In genomic region chr5:34564706-34565235, GRCh38 we compare ENCODE assay signal across 18 cellular contexts.
DNase-seq lines count a peak whose midpoint lies in the region; ATAC-seq and TF ChIP-seq lines count a peak whose summit lies in the region.
"Had no signal": no experiment of that assay in that cellular context is flagged by ENCODE, and none has a peak within 500 bp of the region (broad histone marks: within the 10 kb centered on the region; RNA-seq: fewer than 3 reads in every experiment).

No MANE protein-coding gene starts in this region.

- no peak for TF ChIP-seq RAD21 in IMR-90 (IDR thresholded peaks at IDR 0.05; ENCODE audit: low read length)

- H3K18ac ChIP-seq in IMR-90 (ENCODE audit: low read depth, low read length), result no peak overlapping the region

- H2BK15ac ChIP-seq in IMR-90 (ENCODE audit: low read depth, low read length), result peak overlapping the region; percentile 97; the same call in 1 of the 3 replicates

- no peak overlapping the region for H3K4me3 ChIP-seq in IMR-90 (ENCODE audit: insufficient read depth, low read depth, low read length)
- H3K4me3 ChIP-seq in brain microvascular endothelial cell (ENCODE audit: low read depth, low read length), result no peak overlapping the region
- H3K4me3 ChIP-seq in right cardiac atrium (ENCODE audit: low read length), result no peak overlapping the region
- no peak overlapping the region for H3K4me3 ChIP-seq in stomach
- H3K4me3 ChIP-seq: colonic mucosa, lower lobe of right lung, Peyer's patch had no signal

- H2AK9ac ChIP-seq in IMR-90 (replicated peaks; ENCODE audit: low read depth, low read length, poor library complexity), result peak overlapping the region; percentile 40

- H3K4me1 Mint-ChIP-seq in activated CD4-positive, alpha-beta memory T cell treated with anti-CD3 and anti-CD28 coated beads for 36 hours (ENCODE audit: low read depth), result no peaks in the 10 kb centered on the region
- H3K4me1 Mint-ChIP-seq: T-cell had no signal

- DNase-seq in IMR-90 (no peak), brain microvascular endothelial cell (peak; percentile 52), right cardiac atrium (peak; percentile 42 to 58 (median 54)), stomach (no peak), HT-29 (ENCODE audit: low spot score) (no peak), DMS 273 (lab: John Stamatoyannopoulos, UW; ENCODE audit: unreplicated experiment) (no peak)
- no peak for DNase-seq in activated CD4-positive, alpha-beta memory T cell treated with anti-CD3 and anti-CD28 coated beads for 36 hours
- DNase-seq: activated CD8-positive, alpha-beta memory T cell treated with anti-CD3 and anti-CD28 coated beads for 24 hours; amygdala; colonic mucosa; erythroblast; lower lobe of right lung; NCI-H1048; NCI-H774; Peyer's patch; T-cell had no signal

- H2BK120ac ChIP-seq in IMR-90 (ENCODE audit: low read depth, low read length), result peak overlapping the region; percentile 96; the same call in 1 of the 2 replicates

- no peaks in the 10 kb centered on the region for H3K9me3 Mint-ChIP-seq in activated CD4-positive, alpha-beta memory T cell treated with anti-CD3 and anti-CD28 coated beads for 36 hours
- H3K9me3 Mint-ChIP-seq: T-cell had no signal

- no peak overlapping the region for H3K56ac ChIP-seq in IMR-90 (ENCODE audit: extremely low read depth, insufficient read depth, low read length)

- WGBS in IMR-90 (ENCODE audit: extremely low coverage in 2 of 2, insufficient read length in 1 of 2), 2 experiments, result 72% methylated on average over 5 of the region's 15 CpGs; no CpG with 5 or more reads in 1 of the 2 experiments
- WGBS in right cardiac atrium, result 66% methylated on average over 15 of the region's 15 CpGs
- WGBS in stomach, 5 donors, result 78 to 89% (median 85%) methylated on average over 15 of the region's 15 CpGs

- peaks cover 14% of the 10 kb centered on the region for H3K9me1 ChIP-seq in IMR-90 (ENCODE audit: insufficient read depth, low read length)

- no peak for TF ChIP-seq CTCF in IMR-90 (conservative IDR thresholded peaks at IDR 0.05; ENCODE audit: low read depth, low read length)
- no peak for TF ChIP-seq CTCF in brain microvascular endothelial cell (IDR thresholded peaks at IDR 0.05; ENCODE audit: low read depth, low read length, missing control alignments)
- no peak for TF ChIP-seq CTCF in stomach (IDR thresholded peaks at IDR 0.05)

- H4K20me1 ChIP-seq in IMR-90 (ENCODE audit: insufficient read depth, low read length), result no peaks in the 10 kb centered on the region

- no peak overlapping the region for H3K4me3 Mint-ChIP-seq in activated CD4-positive, alpha-beta memory T cell treated with anti-CD3 and anti-CD28 coated beads for 36 hours
- H3K4me3 Mint-ChIP-seq: T-cell had no signal

- no peak overlapping the region for H3K9ac ChIP-seq in IMR-90 (ENCODE audit: low read depth, low read length)

- H4K5ac ChIP-seq in IMR-90 (ENCODE audit: low read depth, low read length), result no peak overlapping the region

- H3K23ac ChIP-seq in IMR-90 (ENCODE audit: low read depth, low read length), result peak overlapping the region; percentile 49; the same call in 1 of the 2 replicates

- TF ChIP-seq POLR2A in IMR-90 (IDR thresholded peaks at IDR 0.05; ENCODE audit: low read depth, low read length), result no peak
- no peak for TF ChIP-seq POLR2A in stomach (IDR thresholded peaks at IDR 0.05)

- ATAC-seq in IMR-90 (ENCODE audit: low read depth) (no peak), right cardiac atrium (peak; percentile 59 to 95), HG02678 (IDR thresholded peaks at IDR 0.05; ENCODE audit: unreplicated experiment) (no peak)
- ATAC-seq: T-cell had no signal

- H3K4me2 ChIP-seq in IMR-90 (ENCODE audit: low read depth, low read length), result no peak overlapping the region

- CTCF ChIA-PET in IMR-90 (lab: Yijun Ruan, JAX), result no interaction called here
- CTCF ChIA-PET in activated CD4-positive, alpha-beta memory T cell treated with anti-CD3 and anti-CD28 coated beads for 36 hours (lab: Charles Lee), result no interaction called here

- H3K27ac ChIP-seq in IMR-90 (ENCODE audit: insufficient read depth, low read length), result no peak overlapping the region
- peak overlapping the region; percentile 69 for H3K27ac ChIP-seq in brain microvascular endothelial cell
- H3K27ac ChIP-seq in right cardiac atrium (ENCODE audit: low read length), result no peak overlapping the region
- peak overlapping the region in 4 of 5 donors; percentile 31 to 70 (median 44) for H3K27ac ChIP-seq in stomach
- H3K27ac ChIP-seq: colonic mucosa, lower lobe of right lung had no signal

- peak overlapping the region; percentile 58 for H3K4ac ChIP-seq in IMR-90 (ENCODE audit: low read depth, low read length)

- intact Hi-C loops in IMR-90 (cut with micrococcal nuclease) (no loop called here), right cardiac atrium (cut with DNase I) (no loop called here), stomach (cut with DNase I; ENCODE audit: low total_unique reads) (no loop called here)
- intact Hi-C loops in activated CD4-positive, alpha-beta memory T cell treated with anti-CD3 and anti-CD28 coated beads for 36 hours (cut with micrococcal nuclease), result no loop called here

- H2AK5ac ChIP-seq in IMR-90 (ENCODE audit: low read depth, low read length), result peak overlapping the region; percentile 53; the same call in 1 of the 2 replicates

- H2BK5ac ChIP-seq in IMR-90 (ENCODE audit: low read depth, low read length, poor library complexity, severe bottlenecking), result no peak overlapping the region

- no peaks in the 10 kb centered on the region for H3K36me3 ChIP-seq in IMR-90 (ENCODE audit: control insufficient read depth, insufficient read depth, low read length)
- H3K36me3 ChIP-seq in brain microvascular endothelial cell (replicated peaks), result no peaks in the 10 kb centered on the region
- no peaks in the 10 kb centered on the region for H3K36me3 ChIP-seq in stomach
- H3K36me3 ChIP-seq: colonic mucosa, lower lobe of right lung, Peyer's patch, WERI-Rb-1 had no signal

- no TSS peak for BruUV-seq in IMR-90 (replicated peaks; lab: Mats Ljungman, UMichigan)

- dilution Hi-C loops in IMR-90 (cut with HindIII; ENCODE audit: low sequenced_read_pairs, unreplicated experiment), result no loop called here

- no peaks in the 10 kb centered on the region for H3K27me3 ChIP-seq in IMR-90 (ENCODE audit: control insufficient read depth, insufficient read depth, low read length)
- H3K27me3 ChIP-seq in brain microvascular endothelial cell (replicated peaks), result no peaks in the 10 kb centered on the region
- no peaks in the 10 kb centered on the region for H3K27me3 ChIP-seq in right cardiac atrium (ENCODE audit: control insufficient read depth, insufficient read depth)
- no peaks in the 10 kb centered on the region for H3K27me3 ChIP-seq in stomach
- H3K27me3 ChIP-seq: colonic mucosa, Peyer's patch had no signal

- peak overlapping the region; percentile 75; the same call in 1 of the 2 replicates for H2BK20ac ChIP-seq in IMR-90 (ENCODE audit: low read depth, low read length)

- 0 out of 2 replicates have a peak overlapping the region, but pooled peaks have one; percentile 65 for H4K91ac ChIP-seq in IMR-90 (ENCODE audit: insufficient read depth, low read depth, low read length)

- no peak overlapping the region for H4K8ac ChIP-seq in IMR-90 (ENCODE audit: low read depth in 2 of 2, low read length in 2 of 2)

- H3K9me3 ChIP-seq in IMR-90 (ENCODE audit: control insufficient read depth, insufficient read depth, low read length) (no peaks in the 10 kb centered on the region), right cardiac atrium (ENCODE audit: control insufficient read depth, low read length) (no peaks in the 10 kb centered on the region), stomach (no peaks in the 10 kb centered on the region)
- H3K9me3 ChIP-seq: colonic mucosa, lower lobe of right lung, Peyer's patch had no signal

- in situ Hi-C loops in IMR-90 (cut with MboI; ENCODE audit: low sequenced_read_pairs), result no loop called here
- in situ Hi-C loops in brain microvascular endothelial cell (cut with HindIII; ENCODE audit: low pct_ligation_motif_present, low sequenced_read_pairs), result no loop called here

- peak overlapping the region; percentile 86 for H2AFZ ChIP-seq in IMR-90 (replicated peaks; ENCODE audit: low read length, poor library complexity)

- POLR2A ChIA-PET in IMR-90 (lab: Charles Lee; ENCODE audit: unreplicated experiment), result no interaction called here
- POLR2A ChIA-PET in activated CD4-positive, alpha-beta memory T cell treated with anti-CD3 and anti-CD28 coated beads for 36 hours (lab: Charles Lee), result no interaction called here

- H3K27me3 Mint-ChIP-seq in activated CD4-positive, alpha-beta memory T cell treated with anti-CD3 and anti-CD28 coated beads for 36 hours, result peaks cover 2% of the 10 kb centered on the region
- H3K27me3 Mint-ChIP-seq: T-cell had no signal

- H3K79me1 ChIP-seq in IMR-90 (ENCODE audit: low read depth in 1 of 2, low read length in 2 of 2), result peaks cover 3 to 6% of the 10 kb centered on the region in 2 experiments; a peak in 2 of 4 replicates

- H3K4me1 ChIP-seq in IMR-90 (ENCODE audit: control insufficient read depth, insufficient read depth, low read length) (peaks cover 9% of the 10 kb centered on the region), right cardiac atrium (ENCODE audit: control insufficient read depth, insufficient read depth, low read length) (no peaks in the 10 kb centered on the region), stomach (peaks cover 0 to 12% (median 11%) of the 10 kb centered on the region in 4 donors)
- H3K4me1 ChIP-seq: colonic mucosa, lower lobe of right lung, Peyer's patch had no signal

- TF ChIP-seq EP300 in stomach (IDR thresholded peaks at IDR 0.05), result no peak

- H3K27ac Mint-ChIP-seq in activated CD4-positive, alpha-beta memory T cell treated with anti-CD3 and anti-CD28 coated beads for 36 hours, result no peak overlapping the region
- H3K27ac Mint-ChIP-seq: T-cell had no signal

- no peaks in the 10 kb centered on the region for H3K36me3 Mint-ChIP-seq in activated CD4-positive, alpha-beta memory T cell treated with anti-CD3 and anti-CD28 coated beads for 36 hours
- H3K36me3 Mint-ChIP-seq: T-cell had no signal

- H3K14ac ChIP-seq in IMR-90 (replicated peaks; ENCODE audit: low read depth, low read length), result 0 out of 2 replicates have a peak overlapping the region, but pooled peaks have one; percentile 26

TF ChIP-seq in IMR-90, 13 proteins besides CTCF, POLR2A, EP300 and RAD21 (continues in another document):
- TF ChIP-seq RFX5 (IDR thresholded peaks at IDR 0.05; ENCODE audit: low read depth, low read length) (no peak), ELK1 (IDR thresholded peaks at IDR 0.05; ENCODE audit: borderline replicate concordance, low read depth, low read length) (no peak)

Comparison
In these comparisons a context has a peak if more than half of its experiments do, and no peak if none do; other contexts are left out.
1. ATAC-seq: peak in right cardiac atrium (2 of 2); none in IMR-90 (single experiment) and HG02678 (single experiment).
2. DNase-seq: peak in brain microvascular endothelial cell (single experiment) and right cardiac atrium (3 of 3); none in IMR-90 (single experiment), stomach (single experiment), HT-29 (single experiment), activated CD4-positive, alpha-beta memory T cell treated with anti-CD3 and anti-CD28 coated beads for 36 hours (single experiment) and DMS 273 (single experiment).
3. H3K27ac ChIP-seq: peak in brain microvascular endothelial cell (single experiment) and stomach (4 of 5); none in IMR-90 (single experiment) and right cardiac atrium (single experiment).